ENCODE assay signal across 2 cellular contexts in the genomic region with DNA sequence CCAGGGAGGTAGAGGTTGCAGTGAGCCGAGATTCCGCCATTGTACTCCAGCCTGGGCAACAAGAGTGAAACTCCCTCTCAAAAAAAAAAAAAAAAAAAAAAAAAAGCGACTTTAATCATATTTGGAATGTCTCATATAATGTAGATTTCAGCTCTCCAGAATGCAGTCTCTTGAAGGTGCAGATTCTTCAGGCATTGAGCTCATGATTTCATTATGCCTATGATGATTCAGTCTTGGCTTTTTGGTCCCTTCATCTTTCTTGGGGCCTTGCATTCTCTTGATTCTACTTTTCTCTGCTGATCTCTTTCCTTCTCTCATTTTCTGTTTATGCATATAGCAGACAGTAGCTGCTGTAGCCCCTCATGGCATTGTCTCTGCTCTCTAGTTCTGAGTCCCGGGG.
TF ChIP-seq lines count a peak whose summit lies in the region.

No MANE protein-coding gene starts in this region.

TF ChIP-seq in SK-N-SH treated with all-trans-retinoic acid at 6 μM for 48 hours, 23 proteins besides CTCF, POLR2A, EP300 and RAD21 (continued from another document):
- TF ChIP-seq, protein P1, sequence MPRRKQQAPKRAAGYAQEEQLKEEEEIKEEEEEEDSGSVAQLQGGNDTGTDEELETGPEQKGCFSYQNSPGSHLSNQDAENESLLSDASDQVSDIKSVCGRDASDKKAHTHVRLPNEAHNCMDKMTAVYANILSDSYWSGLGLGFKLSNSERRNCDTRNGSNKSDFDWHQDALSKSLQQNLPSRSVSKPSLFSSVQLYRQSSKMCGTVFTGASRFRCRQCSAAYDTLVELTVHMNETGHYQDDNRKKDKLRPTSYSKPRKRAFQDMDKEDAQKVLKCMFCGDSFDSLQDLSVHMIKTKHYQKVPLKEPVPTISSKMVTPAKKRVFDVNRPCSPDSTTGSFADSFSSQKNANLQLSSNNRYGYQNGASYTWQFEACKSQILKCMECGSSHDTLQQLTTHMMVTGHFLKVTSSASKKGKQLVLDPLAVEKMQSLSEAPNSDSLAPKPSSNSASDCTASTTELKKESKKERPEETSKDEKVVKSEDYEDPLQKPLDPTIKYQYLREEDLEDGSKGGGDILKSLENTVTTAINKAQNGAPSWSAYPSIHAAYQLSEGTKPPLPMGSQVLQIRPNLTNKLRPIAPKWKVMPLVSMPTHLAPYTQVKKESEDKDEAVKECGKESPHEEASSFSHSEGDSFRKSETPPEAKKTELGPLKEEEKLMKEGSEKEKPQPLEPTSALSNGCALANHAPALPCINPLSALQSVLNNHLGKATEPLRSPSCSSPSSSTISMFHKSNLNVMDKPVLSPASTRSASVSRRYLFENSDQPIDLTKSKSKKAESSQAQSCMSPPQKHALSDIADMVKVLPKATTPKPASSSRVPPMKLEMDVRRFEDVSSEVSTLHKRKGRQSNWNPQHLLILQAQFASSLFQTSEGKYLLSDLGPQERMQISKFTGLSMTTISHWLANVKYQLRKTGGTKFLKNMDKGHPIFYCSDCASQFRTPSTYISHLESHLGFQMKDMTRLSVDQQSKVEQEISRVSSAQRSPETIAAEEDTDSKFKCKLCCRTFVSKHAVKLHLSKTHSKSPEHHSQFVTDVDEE (CRISPR knock-in tag; IDR thresholded peaks at IDR 0.05): no peak
- TF ChIP-seq, protein P2, sequence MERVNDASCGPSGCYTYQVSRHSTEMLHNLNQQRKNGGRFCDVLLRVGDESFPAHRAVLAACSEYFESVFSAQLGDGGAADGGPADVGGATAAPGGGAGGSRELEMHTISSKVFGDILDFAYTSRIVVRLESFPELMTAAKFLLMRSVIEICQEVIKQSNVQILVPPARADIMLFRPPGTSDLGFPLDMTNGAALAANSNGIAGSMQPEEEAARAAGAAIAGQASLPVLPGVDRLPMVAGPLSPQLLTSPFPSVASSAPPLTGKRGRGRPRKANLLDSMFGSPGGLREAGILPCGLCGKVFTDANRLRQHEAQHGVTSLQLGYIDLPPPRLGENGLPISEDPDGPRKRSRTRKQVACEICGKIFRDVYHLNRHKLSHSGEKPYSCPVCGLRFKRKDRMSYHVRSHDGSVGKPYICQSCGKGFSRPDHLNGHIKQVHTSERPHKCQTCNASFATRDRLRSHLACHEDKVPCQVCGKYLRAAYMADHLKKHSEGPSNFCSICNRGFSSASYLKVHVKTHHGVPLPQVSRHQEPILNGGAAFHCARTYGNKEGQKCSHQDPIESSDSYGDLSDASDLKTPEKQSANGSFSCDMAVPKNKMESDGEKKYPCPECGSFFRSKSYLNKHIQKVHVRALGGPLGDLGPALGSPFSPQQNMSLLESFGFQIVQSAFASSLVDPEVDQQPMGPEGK (CRISPR knock-in tag; IDR thresholded peaks at IDR 0.05; ENCODE audit: borderline replicate concordance): no peak
- TF ChIP-seq ARNTL (CRISPR knock-in tag; IDR thresholded peaks at IDR 0.05; ENCODE audit: borderline replicate concordance, low read depth) (no peak), ZNF565 (CRISPR knock-in tag; conservative IDR thresholded peaks at IDR 0.05; ENCODE audit: low read depth) (no peak), ISL1 (CRISPR knock-in tag; IDR thresholded peaks at IDR 0.05) (peak; percentile 43), ZFP30 (CRISPR knock-in tag; IDR thresholded peaks at IDR 0.05) (no peak)
- TF ChIP-seq, protein P3, sequence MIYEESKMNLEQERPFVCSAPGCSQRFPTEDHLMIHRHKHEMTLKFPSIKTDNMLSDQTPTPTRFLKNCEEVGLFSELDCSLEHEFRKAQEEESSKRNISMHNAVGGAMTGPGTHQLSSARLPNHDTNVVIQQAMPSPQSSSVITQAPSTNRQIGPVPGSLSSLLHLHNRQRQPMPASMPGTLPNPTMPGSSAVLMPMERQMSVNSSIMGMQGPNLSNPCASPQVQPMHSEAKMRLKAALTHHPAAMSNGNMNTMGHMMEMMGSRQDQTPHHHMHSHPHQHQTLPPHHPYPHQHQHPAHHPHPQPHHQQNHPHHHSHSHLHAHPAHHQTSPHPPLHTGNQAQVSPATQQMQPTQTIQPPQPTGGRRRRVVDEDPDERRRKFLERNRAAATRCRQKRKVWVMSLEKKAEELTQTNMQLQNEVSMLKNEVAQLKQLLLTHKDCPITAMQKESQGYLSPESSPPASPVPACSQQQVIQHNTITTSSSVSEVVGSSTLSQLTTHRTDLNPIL (CRISPR knock-in tag; IDR thresholded peaks at IDR 0.05; ENCODE audit: low read depth): 0 out of 2 replicates have a peak, but pooled peaks have one; percentile 21

TF ChIP-seq in endothelial cell of umbilical vein, 7 proteins besides CTCF, POLR2A, EP300 and RAD21 (continued from another document):
- TF ChIP-seq JUN (IDR thresholded peaks at IDR 0.05; ENCODE audit: borderline replicate concordance, insufficient read depth, insufficient read length, low read depth) (no peak), GATA2 (IDR thresholded peaks at IDR 0.05; ENCODE audit: insufficient read depth, insufficient read length, low read depth, low read length) (no peak), EZH2 (IDR thresholded peaks at IDR 0.05; ENCODE audit: borderline replicate concordance, low read depth, low read length, severe bottlenecking) (no peak), FOS (IDR thresholded peaks at IDR 0.05; ENCODE audit: borderline replicate concordance, insufficient read depth, low read length) (no peak), MYC (IDR thresholded peaks at IDR 0.05; ENCODE audit: low read depth, low read length) (no peak)
- TF ChIP-seq, protein P4, sequence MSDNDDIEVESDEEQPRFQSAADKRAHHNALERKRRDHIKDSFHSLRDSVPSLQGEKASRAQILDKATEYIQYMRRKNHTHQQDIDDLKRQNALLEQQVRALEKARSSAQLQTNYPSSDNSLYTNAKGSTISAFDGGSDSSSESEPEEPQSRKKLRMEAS (IDR thresholded peaks at IDR 0.05; ENCODE audit: insufficient read depth, insufficient read length): no peak
